Comparison of ENCODE assay signal across 27 cellular contexts in genomic region chr4:89868261-89868660, GRCh38.
"Had no signal": no experiment of that assay in that cellular context is flagged by ENCODE, and none has a peak within 500 bp of the region (broad histone marks: within the 10 kb centered on the region; RNA-seq: fewer than 3 reads in every experiment).

No MANE protein-coding gene starts in this region.

- H3K4me3 ChIP-seq: body of pancreas, breast epithelium had no signal

- DNase-seq: activated B cell treated with CpG ODN at 0.5 μM for 24 hours; activated CD4-positive, alpha-beta memory T cell treated with anti-CD3 and anti-CD28 coated beads for 36 hours; activated CD4-positive, alpha-beta T cell treated with anti-CD3 and anti-CD28 coated beads for 4 hours; activated CD4-positive, alpha-beta T cell treated with anti-CD3 and anti-CD28 coated beads, Interleukin-2, amount 10 ng/mL, durations not matched to agents 24 days and 14 days; activated CD4-positive, alpha-beta T cell treated with anti-CD3 and anti-CD28 coated beads, Interleukin-2, amount 50 U/mL, for 1 hour; activated CD4-positive, alpha-beta T cell treated with anti-CD3 and anti-CD28 coated beads, Interleukin-2, amount 50 U/mL, for 4 hours; activated CD4-positive, CD25-positive, alpha-beta regulatory T cell treated with anti-CD3 and anti-CD28 coated beads, Interleukin-2, amount 50 U/mL, for 72 hours; activated CD8-positive, alpha-beta memory T cell treated with anti-CD3 and anti-CD28 coated beads, Interleukin-2, amount 10 ng/mL, durations not matched to agents 7 days and 5 days; activated CD8-positive, alpha-beta memory T cell treated with anti-CD3 and anti-CD28 coated beads, Interleukin-2, amount 50 U/mL, for 48 hours; activated CD8-positive, alpha-beta T cell treated with anti-CD3 and anti-CD28 coated beads for 36 hours; activated effector memory CD4-positive, alpha-beta T cell treated with Interleukin-2 at 50 U/mL for 16 hours; activated gamma-delta T cell; activated naive CD4-positive, alpha-beta T cell treated with anti-CD3 and anti-CD28 coated beads, Interleukin-2, amount 10 ng/mL, durations not matched to agents 7 days and 5 days; activated naive CD4-positive, alpha-beta T cell treated with Interleukin-2 at 50 U/mL for 16 hours; activated naive CD8-positive, alpha-beta T cell treated with anti-CD3 and anti-CD28 coated beads, Interleukin-2, amount 10 ng/mL, durations not matched to agents 7 days and 5 days; activated naive CD8-positive, alpha-beta T cell treated with anti-CD3 and anti-CD28 coated beads, Interleukin-2, amount 50 U/mL, for 24 hours; activated T-cell treated with anti-CD3 and anti-CD28 coated beads, Interleukin-2, amount 50 U/mL, for 24 hours; activated T-cell treated with anti-CD3 and anti-CD28 coated beads, Interleukin-2, amount 50 U/mL, for 48 hours; aorta; body of pancreas; brain microvascular endothelial cell; central memory CD4-positive, alpha-beta T cell; T-helper 1 cell; T-helper 2 cell; T-helper 9 cell had no signal

- FAIRE-seq: astrocyte had no signal

- ATAC-seq: activated CD8-positive, alpha-beta memory T cell treated with anti-CD3 and anti-CD28 coated beads, Interleukin-2, amount 10 ng/mL, durations not matched to agents 7 days and 5 days; activated CD8-positive, alpha-beta T cell treated with anti-CD3 and anti-CD28 coated beads for 36 hours; activated naive CD8-positive, alpha-beta T cell treated with anti-CD3 and anti-CD28 coated beads, Interleukin-2, amount 50 U/mL, for 24 hours; body of pancreas had no signal
